ENCODE assay signal across 12 cellular contexts in genomic region chr4:121978169-121978516, GRCh38. TPM values are rescaled to one million over a fixed set of nuclear protein-coding genes. Genes with fewer than 3 reads are reported as not detected.
DNase-seq lines count a peak whose midpoint lies in the region; ATAC-seq and TF ChIP-seq lines count a peak whose summit lies in the region.
"Had no signal": no experiment of that assay in that cellular context is flagged by ENCODE, and none has a peak within 500 bp of the region (broad histone marks: within the 10 kb centered on the region; RNA-seq: fewer than 3 reads in every experiment).

No MANE protein-coding gene starts in this region.

- WGBS in GM23248 (ENCODE audit: low coverage in 1 of 2, low lambda C conversion rate in 2 of 2, missing lambda C conversion rate in 2 of 2), 2 experiments: 54 to 63% methylated on average over 2 of the region's 2 CpGs

- no peaks in the 10 kb centered on the region for H3K27me3 ChIP-seq in GM23338 (ENCODE audit: insufficient read depth)
- no peaks in the 10 kb centered on the region for H3K27me3 ChIP-seq in naive thymus-derived CD4-positive, alpha-beta T cell (ENCODE audit: control insufficient read depth in 2 of 2, insufficient read depth in 2 of 2, low read length in 2 of 2)
- peaks cover 6% of the 10 kb centered on the region; the same call in 1 of the 2 replicates for H3K27me3 ChIP-seq in GM23248 (replicated peaks; ENCODE audit: insufficient read depth)
- H3K27me3 ChIP-seq: right atrium auricular region had no signal

- H4K20me1 ChIP-seq in GM23338 (replicated peaks; ENCODE audit: insufficient read depth): no peaks in the 10 kb centered on the region
- no peaks in the 10 kb centered on the region for H4K20me1 ChIP-seq in GM23248 (ENCODE audit: insufficient read depth)

- H3K9me3 ChIP-seq in naive thymus-derived CD4-positive, alpha-beta T cell (ENCODE audit: control insufficient read depth in 2 of 3, low read length in 3 of 3): no peaks in the 10 kb centered on the region
- H3K9me3 ChIP-seq in GM23248 (ENCODE audit: low read depth): no peaks in the 10 kb centered on the region
- H3K9me3 ChIP-seq: right atrium auricular region had no signal

- DNase-seq in GM23338 (ENCODE audit: low spot score) (no peak), Right ventricle myocardium inferior (ENCODE audit: missing footprints) (no peak), GM23248 (no peak), DMS153 (lab: John Stamatoyannopoulos, UW) (no peak), NOMO-1 (lab: John Stamatoyannopoulos, UW; ENCODE audit: unreplicated experiment in 2 of 2) (no peak)
- DNase-seq in naive thymus-derived CD4-positive, alpha-beta T cell: no peak
- DNase-seq: activated T-cell treated with anti-CD3 and anti-CD28 coated beads for 4 hours, caudate nucleus, NCI-H446 treated with DMSO at 0.1 percent for 48 hours had no signal

- no peaks in the 10 kb centered on the region for H3K36me3 ChIP-seq in GM23338 (ENCODE audit: insufficient read depth)
- no peaks in the 10 kb centered on the region for H3K36me3 ChIP-seq in naive thymus-derived CD4-positive, alpha-beta T cell (ENCODE audit: control insufficient read depth in 2 of 3, insufficient read depth in 3 of 3, low read length in 3 of 3)
- H3K36me3 ChIP-seq in GM23248 (ENCODE audit: low read depth): no peaks in the 10 kb centered on the region
- H3K36me3 ChIP-seq: right atrium auricular region had no signal

- no peaks in the 10 kb centered on the region for H3K9me2 ChIP-seq in GM23338 (ENCODE audit: insufficient read depth)
- H3K9me2 ChIP-seq in GM23248 (ENCODE audit: insufficient read depth): no peaks in the 10 kb centered on the region

- no peaks in the 10 kb centered on the region for H3K79me2 ChIP-seq in GM23338 (replicated peaks; ENCODE audit: insufficient read depth)
- H3K79me2 ChIP-seq in GM23248 (ENCODE audit: insufficient read depth): no peaks in the 10 kb centered on the region

- intact Hi-C loops in naive thymus-derived CD4-positive, alpha-beta T cell (cut with micrococcal nuclease): no loop called here
- intact Hi-C loops in Right ventricle myocardium inferior (cut with DNase I): no loop called here

- H3K36me3 Mint-ChIP-seq in GM23338 (ENCODE audit: low read depth): no peaks in the 10 kb centered on the region
- no peaks in the 10 kb centered on the region for H3K36me3 Mint-ChIP-seq in naive thymus-derived CD4-positive, alpha-beta T cell

- no peaks in the 10 kb centered on the region for H3K9me3 Mint-ChIP-seq in GM23338
- H3K9me3 Mint-ChIP-seq in naive thymus-derived CD4-positive, alpha-beta T cell: peaks cover 0 to 1% (median 0%) of the 10 kb centered on the region in 11 donors

- H3K4me3 ChIP-seq in GM23338 (no peak overlapping the region), GM23248 (no peak overlapping the region)
- no peak overlapping the region for H3K4me3 ChIP-seq in naive thymus-derived CD4-positive, alpha-beta T cell (ENCODE audit: low read length)
- H3K4me3 ChIP-seq: right atrium auricular region had no signal

- ATAC-seq in GM19025 (IDR thresholded peaks at IDR 0.05; ENCODE audit: low read depth, unreplicated experiment) (peak; percentile 29), GM23338 (no peak), HG03342 (IDR thresholded peaks at IDR 0.05; ENCODE audit: unreplicated experiment) (peak; percentile 46), Right ventricle myocardium inferior (no peak)
- no peak for ATAC-seq in naive thymus-derived CD4-positive, alpha-beta T cell

- no peak for TF ChIP-seq CTCF in GM23338 (conservative IDR thresholded peaks at IDR 0.05; ENCODE audit: low read depth in 2 of 2)

- H2AFZ ChIP-seq in GM23338 (peak overlapping the region; percentile 66; the same call in 1 of the 2 replicates), GM23248 (no peak overlapping the region)

- no peak overlapping the region for H3K9ac ChIP-seq in GM23248

- no peak overlapping the region for H3K27ac Mint-ChIP-seq in GM23338
- peak overlapping the region in 5 of 9 donors; percentile 46 to 84 (median 69) for H3K27ac Mint-ChIP-seq in naive thymus-derived CD4-positive, alpha-beta T cell

- no peaks in the 10 kb centered on the region for H3F3A ChIP-seq in GM23338 (replicated peaks; ENCODE audit: low read depth)
- no peaks in the 10 kb centered on the region for H3F3A ChIP-seq in GM23248 (ENCODE audit: insufficient read depth)

- peaks cover 2% of the 10 kb centered on the region; the same call in 1 of the 3 replicates for H3K4me1 Mint-ChIP-seq in GM23338
- H3K4me1 Mint-ChIP-seq in naive thymus-derived CD4-positive, alpha-beta T cell: peaks cover 0 to 19% (median 6%) of the 10 kb centered on the region in 7 donors

- H3K4me1 ChIP-seq in GM23338 (ENCODE audit: insufficient read depth) (no peaks in the 10 kb centered on the region), GM23248 (ENCODE audit: insufficient read depth) (no peaks in the 10 kb centered on the region)
- peaks cover 0 to 7% of the 10 kb centered on the region in 2 donors for H3K4me1 ChIP-seq in naive thymus-derived CD4-positive, alpha-beta T cell (ENCODE audit: control insufficient read depth in 2 of 2, insufficient read depth in 2 of 2, low read length in 2 of 2)
- H3K4me1 ChIP-seq: right atrium auricular region had no signal

- no peak overlapping the region for H3K4me2 ChIP-seq in GM23338
- H3K4me2 ChIP-seq in GM23248 (ENCODE audit: unreplicated experiment): no peak overlapping the region

- in situ Hi-C loops in GM23248 (cut with MboI): no loop called here

- H3K27ac ChIP-seq in GM23338 (ENCODE audit: low read depth) (no peak overlapping the region), GM23248 (no peak overlapping the region)
- H3K27ac ChIP-seq in naive thymus-derived CD4-positive, alpha-beta T cell (ENCODE audit: low read depth, low read length): no peak overlapping the region
- H3K27ac ChIP-seq: right atrium auricular region had no signal

- H3K27me3 Mint-ChIP-seq in GM23338 (ENCODE audit: insufficient read depth, low read depth, poor library complexity): peaks cover 2% of the 10 kb centered on the region
- peaks cover 5 to 23% (median 11%) of the 10 kb centered on the region in 5 donors for H3K27me3 Mint-ChIP-seq in naive thymus-derived CD4-positive, alpha-beta T cell

- no peak overlapping the region for H3K4me3 Mint-ChIP-seq in GM23338
- peak overlapping the region in 4 of 10 donors; percentile 46 to 71 (median 53) for H3K4me3 Mint-ChIP-seq in naive thymus-derived CD4-positive, alpha-beta T cell

- CTCF ChIA-PET in naive thymus-derived CD4-positive, alpha-beta T cell (lab: Charles Lee): no interaction called here

- POLR2A ChIA-PET in naive thymus-derived CD4-positive, alpha-beta T cell (lab: Charles Lee): no interaction called here

TF ChIP-seq in GM23338, 12 proteins besides CTCF, POLR2A, EP300 and RAD21:
- TF ChIP-seq REST (IDR thresholded peaks at IDR 0.05; ENCODE audit: unreplicated experiment): no peak
- TF ChIP-seq POLR2AphosphoS5 (IDR thresholded peaks at IDR 0.05; ENCODE audit: low read depth): no peak
- TF ChIP-seq NANOG (IDR thresholded peaks at IDR 0.05; ENCODE audit: borderline replicate concordance): no peak
- no peak for TF ChIP-seq ETS1 (IDR thresholded peaks at IDR 0.05)

RNA-seq across cellular contexts. Expression of gene TRPC3, which starts 26.3 kb away (rescaled TPM):
- total RNA-seq in GM23338 (2014; rRNA removed; shearing (Covaris generic)): 0.74 and 1.0 TPM in 2 replicates
- 0.24 and 0.44 TPM in 2 replicates for polyA plus RNA-seq in GM23338 (2016; fragmentation: Nextera tagmentation; extraction: Ambion mirVana)
- total RNA-seq in naive thymus-derived CD4-positive, alpha-beta T cell: under 1 TPM in 1 of 5 experiments, not detected in 4; 0.99 TPM
- not detected for polyA plus RNA-seq in naive thymus-derived CD4-positive, alpha-beta T cell
- 0.14 TPM for total RNA-seq in Right ventricle myocardium inferior
- 0.22 TPM in 1 of 2 replicates, not detected in the other for total RNA-seq in GM23248 (2014; rRNA removed; shearing (Covaris generic))
- polyA plus RNA-seq in GM23248 (2016; fragmentation: Nextera tagmentation; extraction: Ambion mirVana): not detected in 2 replicates

Comparison
In these comparisons a context has a peak if more than half of its experiments do, and no peak if none do; other contexts are left out.
1. ATAC-seq: peak in GM19025 (single experiment) and HG03342 (single experiment); none in GM23338 (single experiment), naive thymus-derived CD4-positive, alpha-beta T cell (single experiment) and Right ventricle myocardium inferior (single experiment).